1 cellular context compared by ENCODE assay signal in genomic region chr11:61007383-61007970, GRCh38.
TF ChIP-seq lines count a peak whose summit lies in the region.

No MANE protein-coding gene starts in this region.

TF ChIP-seq in GM23338, 12 proteins besides CTCF, POLR2A, EP300 and RAD21 (continued from another document):
- TF ChIP-seq, protein P1, sequence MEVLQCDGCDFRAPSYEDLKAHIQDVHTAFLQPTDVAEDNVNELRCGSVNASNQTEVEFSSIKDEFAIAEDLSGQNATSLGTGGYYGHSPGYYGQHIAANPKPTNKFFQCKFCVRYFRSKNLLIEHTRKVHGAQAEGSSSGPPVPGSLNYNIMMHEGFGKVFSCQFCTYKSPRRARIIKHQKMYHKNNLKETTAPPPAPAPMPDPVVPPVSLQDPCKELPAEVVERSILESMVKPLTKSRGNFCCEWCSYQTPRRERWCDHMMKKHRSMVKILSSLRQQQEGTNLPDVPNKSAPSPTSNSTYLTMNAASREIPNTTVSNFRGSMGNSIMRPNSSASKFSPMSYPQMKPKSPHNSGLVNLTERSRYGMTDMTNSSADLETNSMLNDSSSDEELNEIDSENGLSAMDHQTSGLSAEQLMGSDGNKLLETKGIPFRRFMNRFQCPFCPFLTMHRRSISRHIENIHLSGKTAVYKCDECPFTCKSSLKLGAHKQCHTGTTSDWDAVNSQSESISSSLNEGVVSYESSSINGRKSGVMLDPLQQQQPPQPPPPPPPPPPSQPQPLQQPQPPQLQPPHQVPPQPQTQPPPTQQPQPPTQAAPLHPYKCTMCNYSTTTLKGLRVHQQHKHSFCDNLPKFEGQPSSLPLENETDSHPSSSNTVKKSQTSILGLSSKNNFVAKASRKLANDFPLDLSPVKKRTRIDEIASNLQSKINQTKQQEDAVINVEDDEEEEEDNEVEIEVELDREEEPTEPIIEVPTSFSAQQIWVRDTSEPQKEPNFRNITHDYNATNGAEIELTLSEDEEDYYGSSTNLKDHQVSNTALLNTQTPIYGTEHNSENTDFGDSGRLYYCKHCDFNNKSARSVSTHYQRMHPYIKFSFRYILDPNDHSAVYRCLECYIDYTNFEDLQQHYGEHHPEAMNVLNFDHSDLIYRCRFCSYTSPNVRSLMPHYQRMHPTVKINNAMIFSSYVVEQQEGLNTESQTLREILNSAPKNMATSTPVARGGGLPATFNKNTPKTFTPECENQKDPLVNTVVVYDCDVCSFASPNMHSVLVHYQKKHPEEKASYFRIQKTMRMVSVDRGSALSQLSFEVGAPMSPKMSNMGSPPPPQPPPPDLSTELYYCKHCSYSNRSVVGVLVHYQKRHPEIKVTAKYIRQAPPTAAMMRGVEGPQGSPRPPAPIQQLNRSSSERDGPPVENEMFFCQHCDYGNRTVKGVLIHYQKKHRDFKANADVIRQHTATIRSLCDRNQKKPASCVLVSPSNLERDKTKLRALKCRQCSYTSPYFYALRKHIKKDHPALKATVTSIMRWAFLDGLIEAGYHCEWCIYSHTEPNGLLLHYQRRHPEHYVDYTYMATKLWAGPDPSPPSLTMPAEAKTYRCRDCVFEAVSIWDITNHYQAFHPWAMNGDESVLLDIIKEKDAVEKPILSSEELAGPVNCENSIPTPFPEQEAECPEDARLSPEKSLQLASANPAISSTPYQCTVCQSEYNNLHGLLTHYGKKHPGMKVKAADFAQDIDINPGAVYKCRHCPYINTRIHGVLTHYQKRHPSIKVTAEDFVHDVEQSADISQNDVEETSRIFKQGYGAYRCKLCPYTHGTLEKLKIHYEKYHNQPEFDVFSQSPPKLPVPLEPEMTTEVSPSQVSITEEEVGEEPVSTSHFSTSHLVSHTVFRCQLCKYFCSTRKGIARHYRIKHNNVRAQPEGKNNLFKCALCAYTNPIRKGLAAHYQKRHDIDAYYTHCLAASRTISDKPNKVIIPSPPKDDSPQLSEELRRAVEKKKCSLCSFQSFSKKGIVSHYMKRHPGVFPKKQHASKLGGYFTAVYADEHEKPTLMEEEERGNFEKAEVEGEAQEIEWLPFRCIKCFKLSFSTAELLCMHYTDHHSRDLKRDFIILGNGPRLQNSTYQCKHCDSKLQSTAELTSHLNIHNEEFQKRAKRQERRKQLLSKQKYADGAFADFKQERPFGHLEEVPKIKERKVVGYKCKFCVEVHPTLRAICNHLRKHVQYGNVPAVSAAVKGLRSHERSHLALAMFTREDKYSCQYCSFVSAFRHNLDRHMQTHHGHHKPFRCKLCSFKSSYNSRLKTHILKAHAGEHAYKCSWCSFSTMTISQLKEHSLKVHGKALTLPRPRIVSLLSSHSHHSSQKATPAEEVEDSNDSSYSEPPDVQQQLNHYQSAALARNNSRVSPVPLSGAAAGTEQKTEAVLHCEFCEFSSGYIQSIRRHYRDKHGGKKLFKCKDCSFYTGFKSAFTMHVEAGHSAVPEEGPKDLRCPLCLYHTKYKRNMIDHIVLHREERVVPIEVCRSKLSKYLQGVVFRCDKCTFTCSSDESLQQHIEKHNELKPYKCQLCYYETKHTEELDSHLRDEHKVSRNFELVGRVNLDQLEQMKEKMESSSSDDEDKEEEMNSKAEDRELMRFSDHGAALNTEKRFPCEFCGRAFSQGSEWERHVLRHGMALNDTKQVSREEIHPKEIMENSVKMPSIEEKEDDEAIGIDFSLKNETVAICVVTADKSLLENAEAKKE (CRISPR knock-in tag; IDR thresholded peaks at IDR 0.05) = no peak
- TF ChIP-seq EZH2phosphoT487 (IDR thresholded peaks at IDR 0.05; ENCODE audit: unreplicated experiment) = no peak
- no peak for TF ChIP-seq CREB1 (CRISPR knock-in tag; IDR thresholded peaks at IDR 0.05; ENCODE audit: low read depth)
- no peak for TF ChIP-seq STAT1 (IDR thresholded peaks at IDR 0.05; ENCODE audit: unreplicated experiment)
